Comparison of ENCODE assay signal across 7 cellular contexts in the genomic region with DNA sequence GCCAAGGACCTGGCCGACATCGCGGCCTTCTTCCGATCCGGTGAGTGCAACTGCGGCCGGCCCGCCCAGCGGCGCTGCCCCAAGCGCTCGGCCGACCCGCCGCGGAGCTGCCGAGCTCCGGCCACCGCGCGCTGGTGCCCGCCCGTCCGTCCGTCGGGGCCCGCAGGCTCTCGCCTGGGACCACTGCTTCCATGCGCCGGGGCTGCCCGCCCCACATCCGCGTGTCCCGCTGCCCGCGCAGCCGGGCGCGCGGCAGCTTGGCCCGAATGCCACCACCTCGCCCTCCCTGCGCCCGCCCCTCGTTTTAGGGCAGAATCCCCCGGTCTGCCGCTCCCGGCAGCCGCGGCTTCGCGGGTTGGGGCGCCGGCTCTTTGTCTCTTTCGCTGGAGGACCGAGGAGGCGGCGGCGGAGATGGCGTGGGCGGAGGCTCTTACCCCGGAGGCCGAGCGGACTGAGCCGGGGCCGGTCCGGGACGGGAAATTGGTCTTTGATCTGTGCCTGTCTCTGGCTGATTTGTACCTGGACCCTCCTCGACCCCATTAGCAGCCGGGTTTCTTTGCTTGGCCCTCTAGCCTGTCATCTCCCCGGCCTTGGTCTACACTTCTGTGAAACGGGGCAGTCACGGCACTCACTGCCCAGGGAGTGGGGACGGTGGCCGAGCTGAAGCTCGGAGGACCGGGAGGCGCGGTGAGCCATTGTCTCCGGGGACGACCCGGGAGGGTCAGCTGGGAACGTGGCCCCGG. TPM values are rescaled to one million over a fixed set of nuclear protein-coding genes. Genes with fewer than 3 reads are reported as not detected.
A peak's percentile ranks its signal among the peaks of the same experiment; 100 is the strongest.
DNase-seq lines count a peak whose midpoint lies in the region; ATAC-seq and TF ChIP-seq lines count a peak whose summit lies in the region.

No MANE protein-coding gene starts in this region.

- H3K9me3 ChIP-seq in hepatocyte (ENCODE audit: low read depth), result no peaks in the 10 kb centered on the region

- peak overlapping the region; percentile 80 for H3K4me3 Mint-ChIP-seq in activated naive CD8-positive, alpha-beta T cell treated with anti-CD3 and anti-CD28 coated beads, Interleukin-2, amount 10 ng/mL, durations not matched to agents 7 days and 5 days

- peaks cover 47% of the 10 kb centered on the region for H3K79me2 ChIP-seq in hepatocyte

- peak overlapping the region; percentile 41 for H2AFZ ChIP-seq in hepatocyte

- peaks cover 5% of the 10 kb centered on the region for H3K4me1 Mint-ChIP-seq in activated naive CD8-positive, alpha-beta T cell treated with anti-CD3 and anti-CD28 coated beads, Interleukin-2, amount 10 ng/mL, durations not matched to agents 7 days and 5 days

- peaks cover 69% of the 10 kb centered on the region for H3K27me3 Mint-ChIP-seq in activated naive CD8-positive, alpha-beta T cell treated with anti-CD3 and anti-CD28 coated beads, Interleukin-2, amount 10 ng/mL, durations not matched to agents 7 days and 5 days

- WGBS in hepatocyte (ENCODE audit: low lambda C conversion rate, missing lambda C conversion rate), result under 1% methylated on average over 63 of the region's 84 CpGs

- intact Hi-C loops in sciatic nerve (cut with DNase I), result loop anchor here (5.0 kb wide), 1 partner anchor 118 kb away; no protein-coding TSS in a partner anchor

- ATAC-seq in GM18861 (IDR thresholded peaks at IDR 0.05; ENCODE audit: unreplicated experiment), result peak; percentile 6
- peak; percentile 9 for ATAC-seq in HG02678 (IDR thresholded peaks at IDR 0.05; ENCODE audit: unreplicated experiment)
- peak; percentile 1 for ATAC-seq in activated naive CD8-positive, alpha-beta T cell treated with anti-CD3 and anti-CD28 coated beads, Interleukin-2, amount 10 ng/mL, durations not matched to agents 7 days and 5 days (ENCODE audit: low read depth)
- no peak for ATAC-seq in sciatic nerve
- no peak for ATAC-seq in GM18858 (IDR thresholded peaks at IDR 0.05; ENCODE audit: unreplicated experiment)

- DNase-seq in NCI-H774 (lab: John Stamatoyannopoulos, UW) (peak; percentile 29), hepatocyte (ENCODE audit: low spot score) (peak; percentile 72), sciatic nerve (ENCODE audit: low spot score) (peak; percentile 79)
- DNase-seq in activated naive CD8-positive, alpha-beta T cell treated with anti-CD3 and anti-CD28 coated beads, Interleukin-2, amount 10 ng/mL, durations not matched to agents 7 days and 5 days, result peak; percentile 56

- no peaks in the 10 kb centered on the region for H3K27me3 ChIP-seq in hepatocyte

- H3K4me3 ChIP-seq in hepatocyte, result peak overlapping the region; percentile 80

- POLR2A ChIA-PET in activated naive CD8-positive, alpha-beta T cell treated with anti-CD3 and anti-CD28 coated beads, Interleukin-2, amount 10 ng/mL, durations not matched to agents 7 days and 5 days (lab: Charles Lee), result no interaction called here

- H3K9me2 ChIP-seq in hepatocyte (replicated peaks; ENCODE audit: insufficient read depth), result no peaks in the 10 kb centered on the region

- peak overlapping the region; percentile 94 for H3K4me2 ChIP-seq in hepatocyte

- peaks cover 27% of the 10 kb centered on the region for H3K4me1 ChIP-seq in hepatocyte (ENCODE audit: insufficient read depth)

- TF ChIP-seq CTCF in hepatocyte (IDR thresholded peaks at IDR 0.05; ENCODE audit: poor library complexity), result no peak

- peak overlapping the region; percentile 93 for H3K27ac ChIP-seq in hepatocyte

- peaks cover 43% of the 10 kb centered on the region for H4K20me1 ChIP-seq in hepatocyte (ENCODE audit: insufficient read depth, poor library complexity, severe bottlenecking)

- no peaks in the 10 kb centered on the region for H3K36me3 ChIP-seq in hepatocyte (replicated peaks; ENCODE audit: insufficient read depth, low read depth)

- H3K36me3 Mint-ChIP-seq in activated naive CD8-positive, alpha-beta T cell treated with anti-CD3 and anti-CD28 coated beads, Interleukin-2, amount 10 ng/mL, durations not matched to agents 7 days and 5 days, result no peaks in the 10 kb centered on the region

- no peak overlapping the region for H3K27ac Mint-ChIP-seq in activated naive CD8-positive, alpha-beta T cell treated with anti-CD3 and anti-CD28 coated beads, Interleukin-2, amount 10 ng/mL, durations not matched to agents 7 days and 5 days

- no peaks in the 10 kb centered on the region for H3K9me3 Mint-ChIP-seq in activated naive CD8-positive, alpha-beta T cell treated with anti-CD3 and anti-CD28 coated beads, Interleukin-2, amount 10 ng/mL, durations not matched to agents 7 days and 5 days

RNA-seq across cellular contexts. Expression of a gene that starts 0.9 kb away (rescaled TPM):
- total RNA-seq in activated naive CD8-positive, alpha-beta T cell treated with anti-CD3 and anti-CD28 coated beads, Interleukin-2, amount 10 ng/mL, durations not matched to agents 7 days and 5 days, result 1 to 10 TPM; 7.7 to 7.9 TPM
- 63.0 and 78.2 TPM in 2 replicates for total RNA-seq in hepatocyte
- polyA plus RNA-seq in hepatocyte, result 18.5 and 25.6 TPM in 2 replicates
- total RNA-seq in sciatic nerve, result 192 TPM

Comparison
In these comparisons a context has a peak if more than half of its experiments do, and no peak if none do; other contexts are left out.
1. ATAC-seq: peak in GM18861 (single experiment), HG02678 (single experiment) and activated naive CD8-positive, alpha-beta T cell treated with anti-CD3 and anti-CD28 coated beads, Interleukin-2, amount 10 ng/mL, durations not matched to agents 7 days and 5 days (single experiment); none in sciatic nerve (single experiment) and GM18858 (single experiment).
2. DNase-seq: peak in every context shown above with its lines; median percentile 79 in sciatic nerve; 72 in hepatocyte; 56 in activated naive CD8-positive, alpha-beta T cell treated with anti-CD3 and anti-CD28 coated beads, Interleukin-2, amount 10 ng/mL, durations not matched to agents 7 days and 5 days; 29 in NCI-H774.